ENCODE assay signal across 30 cellular contexts in the genomic region with DNA sequence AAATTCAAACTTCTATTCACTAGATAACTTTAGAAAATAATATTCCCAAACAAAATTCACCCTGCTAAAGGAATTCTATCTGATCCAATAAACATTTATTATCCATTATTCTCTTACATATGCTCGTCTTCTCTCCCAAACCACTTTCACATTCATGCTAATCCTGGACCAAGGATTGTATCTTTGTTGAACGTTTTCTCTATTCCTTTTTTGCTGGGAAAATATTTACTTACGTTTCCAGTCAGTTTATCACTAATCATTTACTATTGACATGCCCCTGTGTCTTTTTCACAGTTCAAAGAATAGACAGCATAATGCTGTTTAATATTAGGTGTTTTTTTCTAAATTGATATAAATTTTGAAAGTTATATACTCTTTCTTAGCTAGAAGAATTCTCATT. TPM values are rescaled to one million over a fixed set of nuclear protein-coding genes. Genes with fewer than 3 reads are reported as not detected.
"Had no signal": no experiment of that assay in that cellular context is flagged by ENCODE, and none has a peak within 500 bp of the region (broad histone marks: within the 10 kb centered on the region; RNA-seq: fewer than 3 reads in every experiment).

No MANE protein-coding gene starts in this region.

- H3K9me3 ChIP-seq: stomach, suprapubic skin, testis, thoracic aorta, thyroid gland, tibial artery, tibial nerve, transverse colon, upper lobe of left lung, upper lobe of right lung, uterus, vagina had no signal

- H3K27ac ChIP-seq: stomach, suprapubic skin, testis, thoracic aorta, thyroid gland, tibial artery, tibial nerve, transverse colon, upper lobe of left lung, upper lobe of right lung, uterus, vagina had no signal

- H3K4me3 ChIP-seq: stomach, suprapubic skin, testis, thoracic aorta, thyroid gland, tibial artery, tibial nerve, transverse colon, upper lobe of left lung, upper lobe of right lung, uterus, vagina had no signal

- H3K36me3 ChIP-seq: stomach, suprapubic skin, thoracic aorta, thyroid gland, tibial artery, tibial nerve, transverse colon, upper lobe of left lung, upper lobe of right lung, uterus, vagina had no signal

- H3K4me1 ChIP-seq: stomach, suprapubic skin, testis, thyroid gland, tibial artery, tibial nerve, transverse colon, upper lobe of left lung, upper lobe of right lung, uterus, vagina had no signal

- DNase-seq: stimulated activated CD4-positive, alpha-beta T cell treated with anti-CD3 and anti-CD28 coated beads, Interleukin-2, amount 100 ng/mL, for 48 hours; stimulated activated CD4-positive, alpha-beta T cell treated with anti-CD3 and anti-CD28 coated beads, Interleukin-4, amount 100 ng/mL, for 1 hour; stimulated activated CD4-positive, alpha-beta T cell treated with anti-CD3 and anti-CD28 coated beads, Interleukin-4, amount 100 ng/mL, for 24 hours; stimulated activated CD4-positive, alpha-beta T cell treated with anti-CD3 and anti-CD28 coated beads, Interleukin-4, amount 100 ng/mL, for 4 hours; stimulated activated CD8-positive, alpha-beta memory T cell treated with anti-CD3 and anti-CD28 coated beads, Interleukin-4, amount 100 ng/mL, for 48 hours; stimulated activated naive B cell treated with anti-CD40 and anti-IgM and Interleukin-4, amounts not matched to agents 10 μg/mL and 1 μg/mL and 100 μg/mL, for 72 hours; stimulated activated naive CD4-positive, alpha-beta T cell; stimulated activated naive CD4-positive, alpha-beta T cell treated with Interleukin-2 at 50 U/mL for 16 hours; stimulated activated naive CD8-positive, alpha-beta T cell treated with anti-CD3 and anti-CD28 coated beads, Interleukin-15, amount 100 ng/mL, for 72 hours; stimulated activated naive CD8-positive, alpha-beta T cell treated with anti-CD3 and anti-CD28 coated beads, Interleukin-15, Interleukin-2, amounts not matched to agents 100 U/mL and 50 U/mL, for 24 hours; stomach; substantia nigra; testis; thyroid gland; tibial artery; transverse colon; upper lobe of left lung; upper lobe of right lung; uterus had no signal

- H3K27me3 ChIP-seq: stomach, suprapubic skin, testis, thyroid gland, tibial artery, tibial nerve, transverse colon, upper lobe of left lung, upper lobe of right lung, uterus, vagina had no signal

- ATAC-seq: stimulated activated effector memory CD8-positive, alpha-beta T cell treated with anti-CD3 and anti-CD28 coated beads, Interleukin-12 subunit alpha, Interleukin-12 subunit beta, amount 100 ng/mL, for 72 hours; stimulated activated memory B cell treated with anti-CD40 and anti-IgM and Interleukin-4, amounts not matched to agents 10 μg/mL and 1 μg/mL and 100 μg/mL, for 72 hours; stimulated activated naive B cell treated with anti-CD40 and anti-IgM and Interleukin-4, amounts not matched to agents 10 μg/mL and 1 μg/mL and 100 μg/mL, for 72 hours; stimulated activated naive CD8-positive, alpha-beta T cell treated with anti-CD3 and anti-CD28 coated beads, Interleukin-15, amount 100 ng/mL, for 72 hours; stimulated activated naive CD8-positive, alpha-beta T cell treated with anti-CD3 and anti-CD28 coated beads, Interleukin-15, Interleukin-2, amounts not matched to agents 100 U/mL and 50 U/mL, for 24 hours; upper lobe of right lung had no signal

RNA-seq across cellular contexts. Expression of gene TEX47, which starts 3.2 kb away (rescaled TPM):
- total RNA-seq: stomach, subcutaneous adipose tissue, suprapubic skin, temporal lobe, thoracic aorta, tibial nerve, transverse colon, upper lobe of left lung, upper lobe of right lung, ureter, urinary bladder, uterus, vagina had no signal
- polyA plus RNA-seq: stomach, thymus, urinary bladder had no signal

RNA-seq across cellular contexts. Expression of gene ZNF804B, which starts 32.9 kb away (rescaled TPM):
- total RNA-seq: subcutaneous adipose tissue, suprapubic skin, thoracic aorta, transverse colon, upper lobe of left lung, upper lobe of right lung, ureter, vagina had no signal
- polyA plus RNA-seq: stomach, urinary bladder had no signal
